In the genomic region with DNA sequence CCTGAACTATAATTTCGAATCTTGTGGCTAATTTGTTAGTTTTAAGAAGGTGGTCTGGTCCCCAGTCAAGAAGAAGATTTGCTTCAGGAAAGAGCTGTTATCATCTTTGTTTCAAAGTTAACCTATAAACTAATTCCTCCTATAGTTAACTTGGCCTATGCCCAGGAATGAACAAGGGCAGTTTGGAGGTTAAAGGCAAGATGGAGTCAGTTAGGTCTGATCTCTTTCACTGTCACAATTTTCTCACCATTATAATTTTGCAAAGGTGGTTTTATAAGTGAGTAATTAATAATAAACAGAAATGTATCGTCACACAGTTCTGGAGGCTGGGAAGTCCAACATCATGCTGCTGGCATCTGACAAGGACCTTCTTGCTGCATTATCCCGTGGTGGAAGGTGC, we compare ENCODE assay signal across 26 cellular contexts.
"Had no signal": no experiment of that assay in that cellular context is flagged by ENCODE, and none has a peak within 500 bp of the region (broad histone marks: within the 10 kb centered on the region; RNA-seq: fewer than 3 reads in every experiment).

No MANE protein-coding gene starts in this region.

- ATAC-seq: effector memory CD8-positive, alpha-beta T cell; esophagus mucosa; gastrocnemius medialis; heart right ventricle; left lung; left ventricle myocardium superior; lower lobe of right lung; mucosa of descending colon had no signal

- H3K36me3 ChIP-seq: colonic mucosa, esophagus squamous epithelium, gastrocnemius medialis, heart right ventricle, left lung, lower lobe of right lung had no signal

- H2AFZ ChIP-seq: hepatocyte had no signal

- H3K9me3 ChIP-seq: colonic mucosa, esophagus squamous epithelium, gastrocnemius medialis, left lung, lower lobe of right lung, mucosa of descending colon had no signal

- H3K4me2 ChIP-seq: hepatocyte had no signal

- H3K4me1 ChIP-seq: colonic mucosa had no signal

- H3K4me3 ChIP-seq: colonic mucosa, esophagus squamous epithelium, gastrocnemius medialis, heart right ventricle, hepatocyte, left lung, lower lobe of right lung, mucosa of descending colon had no signal

- DNase-seq: colonic mucosa; cortex of kidney; effector CD8-positive, alpha-beta T cell; effector memory CD8-positive, alpha-beta T cell; endodermal cell; erythroblast; esophagus squamous epithelium; foreskin melanocyte; gastrocnemius medialis; glutamatergic neuron; head of caudate nucleus; heart right ventricle; hypothalamus; immature natural killer cell; islet precursor cell; kidney; kidney glomerular epithelial cell; left lung; left ventricle myocardium superior; lower lobe of right lung; mesenchymal stem cell; mucosa of descending colon; naive B cell had no signal

- H3K27me3 ChIP-seq: colonic mucosa, esophagus squamous epithelium, gastrocnemius medialis, heart right ventricle, hepatocyte, left lung had no signal

- H3K27ac ChIP-seq: colonic mucosa, epithelial cell of prostate, esophagus squamous epithelium, gastrocnemius medialis, heart right ventricle, hepatocyte, left lung, lower lobe of right lung had no signal

- H3K79me2 ChIP-seq: hepatocyte had no signal
